29 cellular contexts compared by ENCODE assay signal in the genomic region with DNA sequence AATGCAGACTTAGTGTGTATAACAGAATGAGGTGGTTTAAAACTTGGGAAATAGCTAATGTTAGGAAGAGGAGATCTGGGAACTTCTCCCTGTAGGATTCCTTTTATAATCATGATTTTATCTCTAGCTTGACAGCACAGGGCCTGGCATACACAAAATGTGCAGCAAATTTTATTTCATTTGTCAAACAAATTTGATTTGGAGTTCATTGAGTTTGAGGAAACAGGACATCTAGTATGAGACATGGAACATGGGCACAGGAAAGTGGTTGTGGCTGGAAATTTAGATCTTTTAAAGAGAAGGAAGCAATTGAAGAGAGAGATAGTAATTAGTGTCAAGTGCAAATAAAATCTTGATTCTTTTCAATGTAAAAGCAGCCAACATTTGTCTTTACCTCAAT.
"Had no signal": no experiment of that assay in that cellular context is flagged by ENCODE, and none has a peak within 500 bp of the region (broad histone marks: within the 10 kb centered on the region; RNA-seq: fewer than 3 reads in every experiment).

No MANE protein-coding gene starts in this region.

- H3K27ac Mint-ChIP-seq: activated B cell treated with CpG ODN at 0.5 μM for 24 hours; activated CD4-positive, alpha-beta memory T cell treated with anti-CD3 and anti-CD28 coated beads for 36 hours; activated CD4-positive, alpha-beta T cell treated with anti-CD3 and anti-CD28 coated beads, Interleukin-2, amount 10 ng/mL, durations not matched to agents 24 days and 14 days; activated CD8-positive, alpha-beta memory T cell treated with anti-CD3 and anti-CD28 coated beads, Interleukin-2, amount 10 ng/mL, durations not matched to agents 7 days and 5 days; activated CD8-positive, alpha-beta T cell treated with anti-CD3 and anti-CD28 coated beads, Interleukin-2, amount 10 ng/mL, durations not matched to agents 7 days and 5 days; activated naive CD4-positive, alpha-beta T cell treated with anti-CD3 and anti-CD28 coated beads, Interleukin-2, amount 10 ng/mL, durations not matched to agents 7 days and 5 days; activated naive CD4-positive, alpha-beta T cell treated with anti-CD3 and anti-CD28 coated beads, Interleukin-2, amount 50 U/mL, for 72 hours; activated naive CD8-positive, alpha-beta T cell treated with anti-CD3 and anti-CD28 coated beads, Interleukin-2, amount 10 ng/mL, durations not matched to agents 7 days and 5 days; brain; T-helper 17 cell; T-helper 2 cell treated with Interferon-gamma antibody and Interleukin-4, amounts not matched to agents 5 μg/mL and 100 μg/mL, for 36 hours had no signal

- H3K9me3 ChIP-seq: ascending aorta, breast epithelium, colonic mucosa had no signal

- H3K27me3 ChIP-seq: ascending aorta, breast epithelium, cardiac muscle cell, colonic mucosa had no signal

- H3K4me3 ChIP-seq: ascending aorta, breast epithelium, cardiac muscle cell, colonic mucosa had no signal

- DNase-seq: activated B cell treated with CpG ODN at 0.5 μM for 24 hours; activated CD4-positive, alpha-beta memory T cell treated with anti-CD3 and anti-CD28 coated beads for 36 hours; activated CD4-positive, alpha-beta T cell treated with anti-CD3 and anti-CD28 coated beads, Interleukin-2, amount 10 ng/mL, durations not matched to agents 24 days and 14 days; activated CD8-positive, alpha-beta memory T cell treated with anti-CD3 and anti-CD28 coated beads, Interleukin-2, amount 10 ng/mL, durations not matched to agents 7 days and 5 days; activated CD8-positive, alpha-beta memory T cell treated with anti-CD3 and anti-CD28 coated beads, Interleukin-2, amount 50 U/mL, for 4 hours; activated CD8-positive, alpha-beta T cell treated with anti-CD3 and anti-CD28 coated beads, Interleukin-2, amount 10 ng/mL, durations not matched to agents 7 days and 5 days; activated gamma-delta T cell; activated naive CD4-positive, alpha-beta T cell; activated naive CD4-positive, alpha-beta T cell treated with anti-CD3 and anti-CD28 coated beads, Interleukin-2, amount 10 ng/mL, durations not matched to agents 7 days and 5 days; activated naive CD8-positive, alpha-beta T cell treated with anti-CD3 and anti-CD28 coated beads, Interleukin-2, amount 10 ng/mL, durations not matched to agents 7 days and 5 days; activated T-cell treated with anti-CD3 and anti-CD28 coated beads, Interleukin-2, amount 50 U/mL, for 1 hour; activated T-cell treated with anti-CD3 and anti-CD28 coated beads, Interleukin-2, amount 50 U/mL, for 48 hours; central memory CD4-positive, alpha-beta T cell; cerebellar nuclear complex; colonic mucosa; effector CD8-positive, alpha-beta T cell; foreskin fibroblast; head of caudate nucleus; T-helper 17 cell; T1000; WERI-Rb-1 had no signal

- H3K27ac ChIP-seq: ascending aorta, breast epithelium, cardiac muscle cell, colonic mucosa, WERI-Rb-1 had no signal

- H3K9me3 Mint-ChIP-seq: activated B cell treated with CpG ODN at 0.5 μM for 24 hours; activated CD4-positive, alpha-beta memory T cell treated with anti-CD3 and anti-CD28 coated beads for 36 hours; activated CD4-positive, alpha-beta T cell treated with anti-CD3 and anti-CD28 coated beads, Interleukin-2, amount 10 ng/mL, durations not matched to agents 24 days and 14 days; activated naive CD4-positive, alpha-beta T cell treated with anti-CD3 and anti-CD28 coated beads, Interleukin-2, amount 10 ng/mL, durations not matched to agents 7 days and 5 days; activated naive CD4-positive, alpha-beta T cell treated with anti-CD3 and anti-CD28 coated beads, Interleukin-2, amount 50 U/mL, for 72 hours; activated naive CD8-positive, alpha-beta T cell treated with anti-CD3 and anti-CD28 coated beads, Interleukin-2, amount 10 ng/mL, durations not matched to agents 7 days and 5 days; T-helper 2 cell treated with Interferon-gamma antibody and Interleukin-4, amounts not matched to agents 5 μg/mL and 100 μg/mL, for 36 hours had no signal

- FAIRE-seq: endometrium, frontal cortex had no signal

- H3K4me1 ChIP-seq: ascending aorta, breast epithelium, colonic mucosa had no signal

- H3K36me3 ChIP-seq: ascending aorta, breast epithelium, cardiac muscle cell, colonic mucosa, WERI-Rb-1 had no signal

- H3K36me3 Mint-ChIP-seq: activated CD4-positive, alpha-beta memory T cell treated with anti-CD3 and anti-CD28 coated beads for 36 hours; activated CD8-positive, alpha-beta memory T cell treated with anti-CD3 and anti-CD28 coated beads, Interleukin-2, amount 10 ng/mL, durations not matched to agents 7 days and 5 days; activated naive CD4-positive, alpha-beta T cell treated with anti-CD3 and anti-CD28 coated beads, Interleukin-2, amount 10 ng/mL, durations not matched to agents 7 days and 5 days; activated naive CD4-positive, alpha-beta T cell treated with anti-CD3 and anti-CD28 coated beads, Interleukin-2, amount 50 U/mL, for 72 hours; activated naive CD8-positive, alpha-beta T cell treated with anti-CD3 and anti-CD28 coated beads, Interleukin-2, amount 10 ng/mL, durations not matched to agents 7 days and 5 days; brain had no signal

- H3K4me3 Mint-ChIP-seq: activated B cell treated with CpG ODN at 0.5 μM for 24 hours; activated CD4-positive, alpha-beta memory T cell treated with anti-CD3 and anti-CD28 coated beads for 36 hours; activated CD4-positive, alpha-beta T cell treated with anti-CD3 and anti-CD28 coated beads, Interleukin-2, amount 10 ng/mL, durations not matched to agents 24 days and 14 days; activated CD8-positive, alpha-beta memory T cell treated with anti-CD3 and anti-CD28 coated beads, Interleukin-2, amount 10 ng/mL, durations not matched to agents 7 days and 5 days; activated CD8-positive, alpha-beta T cell treated with anti-CD3 and anti-CD28 coated beads, Interleukin-2, amount 10 ng/mL, durations not matched to agents 7 days and 5 days; activated naive CD4-positive, alpha-beta T cell treated with anti-CD3 and anti-CD28 coated beads, Interleukin-2, amount 10 ng/mL, durations not matched to agents 7 days and 5 days; activated naive CD8-positive, alpha-beta T cell treated with anti-CD3 and anti-CD28 coated beads, Interleukin-2, amount 10 ng/mL, durations not matched to agents 7 days and 5 days; brain; T-helper 17 cell; T-helper 2 cell treated with Interferon-gamma antibody and Interleukin-4, amounts not matched to agents 5 μg/mL and 100 μg/mL, for 36 hours had no signal

- H3K4me1 Mint-ChIP-seq: activated B cell treated with CpG ODN at 0.5 μM for 24 hours; activated CD4-positive, alpha-beta T cell treated with anti-CD3 and anti-CD28 coated beads, Interleukin-2, amount 10 ng/mL, durations not matched to agents 24 days and 14 days; activated CD8-positive, alpha-beta memory T cell treated with anti-CD3 and anti-CD28 coated beads, Interleukin-2, amount 10 ng/mL, durations not matched to agents 7 days and 5 days; activated naive CD4-positive, alpha-beta T cell treated with anti-CD3 and anti-CD28 coated beads, Interleukin-2, amount 10 ng/mL, durations not matched to agents 7 days and 5 days; activated naive CD8-positive, alpha-beta T cell treated with anti-CD3 and anti-CD28 coated beads, Interleukin-2, amount 10 ng/mL, durations not matched to agents 7 days and 5 days; T-helper 17 cell had no signal
